Comparison of ENCODE assay signal across 12 cellular contexts in genomic region chr10:97490592-97490991, GRCh38. TPM values are rescaled to one million over a fixed set of nuclear protein-coding genes. Genes with fewer than 3 reads are reported as not detected.
DNase-seq lines count a peak whose midpoint lies in the region; ATAC-seq, FAIRE-seq and TF ChIP-seq lines count a peak whose summit lies in the region.
"Had no signal": no experiment of that assay in that cellular context is flagged by ENCODE, and none has a peak within 500 bp of the region (broad histone marks: within the 10 kb centered on the region; RNA-seq: fewer than 3 reads in every experiment).

No MANE protein-coding gene starts in this region.

- no peak overlapping the region for H2AFZ ChIP-seq in HepG2 (ENCODE audit: low read length)

- H3K27me3 ChIP-seq in heart left ventricle: no peaks in the 10 kb centered on the region
- no peaks in the 10 kb centered on the region for H3K27me3 ChIP-seq in HepG2 (ENCODE audit: control insufficient read depth in 1 of 2, insufficient read depth in 2 of 2, low read length in 2 of 2)
- H3K27me3 ChIP-seq: esophagus squamous epithelium had no signal

- FAIRE-seq in GM19239 (lab: Jason Lieb, UNC) (peak; percentile 76), HepG2 (lab: Jason Lieb, UNC) (no peak)

- ATAC-seq in SK-N-SH treated with all-trans-retinoic acid at 6 μM for 48 hours: peak; percentile 35
- ATAC-seq in heart left ventricle: peak; percentile 87 to 94 (median 90)
- ATAC-seq in HepG2: no peak

- no peaks in the 10 kb centered on the region for H3K9me3 ChIP-seq in heart left ventricle
- H3K9me3 ChIP-seq in HepG2 (ENCODE audit: low read length): no peaks in the 10 kb centered on the region
- H3K9me3 ChIP-seq: Caco-2, esophagus squamous epithelium had no signal

- no peak for TF ChIP-seq RAD21 in HepG2 (CRISPR knock-in tag; IDR thresholded peaks at IDR 0.05)

- peaks cover 0 to 12% (median 5%) of the 10 kb centered on the region in 9 donors for H3K36me3 ChIP-seq in heart left ventricle
- peaks cover 6 to 22% of the 10 kb centered on the region in 2 experiments for H3K36me3 ChIP-seq in HepG2 (replicated peaks in 1 of 2; ENCODE audit: control insufficient read depth in 1 of 2, insufficient read depth in 2 of 2, low read length in 2 of 2)

- no peak for TF ChIP-seq CTCF in heart left ventricle (IDR thresholded peaks at IDR 0.05)
- no peak for TF ChIP-seq CTCF in HepG2 (CRISPR knock-in tag; IDR thresholded peaks at IDR 0.05)

- peaks cover 88% of the 10 kb centered on the region for H3K79me2 ChIP-seq in HepG2 (ENCODE audit: insufficient read depth, low read length)

- H3K27ac ChIP-seq in heart left ventricle (peak overlapping the region; percentile 41 to 85 (median 70)), HepG2 (ENCODE audit: extremely low read length, insufficient read depth, low read length) (no peak overlapping the region)
- H3K27ac ChIP-seq: esophagus squamous epithelium, WERI-Rb-1 had no signal

- H3K4me1 ChIP-seq in heart left ventricle (peaks cover 5 to 77% (median 50%) of the 10 kb centered on the region in 12 donors), HepG2 (ENCODE audit: insufficient read depth, low read length) (peaks cover 31% of the 10 kb centered on the region)

- TF ChIP-seq EP300 in HepG2 (IDR thresholded peaks at IDR 0.05; ENCODE audit: low read depth in 2 of 2, low read length in 2 of 2) (no peak), HepG2 (CRISPR knock-in tag; IDR thresholded peaks at IDR 0.05; ENCODE audit: borderline replicate concordance) (no peak)

- CTCF ChIA-PET in HepG2 (lab: Yijun Ruan, JAX; ENCODE audit: low intra/inter-chr PET ratio, low total read pairs): no interaction called here

- no peak for DNase-seq in GM19239 (ENCODE audit: insufficient read length, low spot score)
- DNase-seq in heart left ventricle: peak in 4 of 5 donors; percentile 36 to 69 (median 60)
- DNase-seq in putamen (ENCODE audit: low spot score): peak; percentile 75
- no peak for DNase-seq in NCI-H748 (lab: John Stamatoyannopoulos, UW; ENCODE audit: unreplicated experiment)
- no peak for DNase-seq in NCI-H146 treated with DMSO at 0.1 percent for 48 hours (lab: John Stamatoyannopoulos, UW; ENCODE audit: unreplicated experiment)
- DNase-seq in NCI-H526 (lab: John Stamatoyannopoulos, UW): no peak
- DNase-seq in HepG2 (ENCODE audit: low spot score): no peak
- DNase-seq: activated naive CD4-positive, alpha-beta T cell treated with anti-CD3 and anti-CD28 coated beads for 36 hours; Caco-2; esophagus squamous epithelium; WERI-Rb-1 had no signal

- in situ Hi-C loops in HepG2 (cut with HindIII; ENCODE audit: extremely low pct_ligation_motif_present, low pct_unique_long_range_greater_than_20kb): no loop called here

- WGBS in heart left ventricle, 4 donors: 40 to 58% (median 47%) methylated on average over 2 of the region's 2 CpGs
- 96% methylated on average over 2 of the region's 2 CpGs for WGBS in HepG2 (ENCODE audit: low lambda C conversion rate)

- no TSS peak for BruUV-seq in HepG2 (replicated peaks; lab: Mats Ljungman, UMichigan)

- H3K9ac ChIP-seq in HepG2 (ENCODE audit: insufficient read depth, low read depth, low read length): no peak overlapping the region

- H3K4me3 ChIP-seq in heart left ventricle: no peak overlapping the region
- H3K4me3 ChIP-seq in HepG2 (replicated peaks in 1 of 3; ENCODE audit: insufficient read depth in 1 of 3, low read depth in 2 of 3, low read length in 3 of 3): no peak overlapping the region
- H3K4me3 ChIP-seq: esophagus squamous epithelium had no signal

- POLR2A ChIA-PET in HepG2 (lab: Yijun Ruan, JAX): no interaction called here

- H4K20me1 ChIP-seq in HepG2 (ENCODE audit: insufficient read depth, low read length): peaks cover 20% of the 10 kb centered on the region

- no peak overlapping the region for H3K4me2 ChIP-seq in HepG2 (ENCODE audit: low read depth, low read length)

- intact Hi-C loops in heart left ventricle (cut with DNase I): loop anchor here in 4 of 10 donors (10.0 kb wide), 3 partner anchors 46 to 64 kb away; partner anchors contain the start of genes EXOSC1 (in 1 of the 4) and ZDHHC16 (in 1 of the 4)
- intact Hi-C loops in HepG2 (cut with micrococcal nuclease; ENCODE audit: unreplicated experiment): no loop called here

- TF ChIP-seq POLR2A in heart left ventricle (IDR thresholded peaks at IDR 0.05): peak in 1 of 2 donors; percentile 39
- TF ChIP-seq POLR2A in HepG2 (IDR thresholded peaks at IDR 0.05; ENCODE audit: insufficient read depth in 1 of 2, low read depth in 2 of 2, low read length in 2 of 2): no peak

RNA-seq across cellular contexts. Expression of gene MMS19, which starts 7.6 kb away (rescaled TPM):
- total RNA-seq in heart left ventricle: 10 to 100 TPM; 30.2 to 63.5 (median 48.1) TPM
- polyA plus RNA-seq in heart left ventricle: 10 to 100 TPM; 43.9 to 52.0 TPM
- 76.4 and 95.9 TPM in 2 replicates for total RNA-seq in HepG2 (2016; rRNA removed; fragmentation: Illumina TruSeq; extraction: Trizol)
- total RNA-seq in HepG2 (2016; cell fraction: cytosol; rRNA removed; fragmentation: Illumina TruSeq; extraction: Trizol; ENCODE audit: low read depth): 27.5 and 31.1 TPM in 2 replicates
- total RNA-seq in HepG2 (2016; cell fraction: insoluble cytoplasmic fraction; rRNA removed; fragmentation: Illumina TruSeq; extraction: Trizol): 79.3 and 88.8 TPM in 2 replicates
- 38.8 and 43.6 TPM in 2 replicates for total RNA-seq in HepG2 (2016; cell fraction: membrane; rRNA removed; fragmentation: Illumina TruSeq; extraction: Trizol)
- total RNA-seq in HepG2 (2016; cell fraction: nucleus; rRNA removed; fragmentation: Illumina TruSeq; extraction: Trizol): 62.7 and 83.1 TPM in 2 replicates
- 106 and 107 TPM in 2 replicates for polyA plus RNA-seq in HepG2 (2011; rRNA removed)
- polyA plus RNA-seq in HepG2 (2011; cell fraction: cytosol; rRNA removed): 89.6 and 111 TPM in 2 replicates
- 266 and 333 TPM in 2 replicates for polyA plus RNA-seq in HepG2 (2011; cell fraction: nucleus; rRNA removed)
- polyA plus RNA-seq in HepG2 (2012): 58.1 and 64.4 TPM in 2 replicates
- 12.2 and 14.0 TPM in 2 replicates for polyA plus RNA-seq in HepG2 (2016; cell fraction: cytosol; fragmentation: Illumina TruSeq; extraction: Trizol; ENCODE audit: low read depth)
- polyA plus RNA-seq in HepG2 (2016; cell fraction: insoluble cytoplasmic fraction; fragmentation: Illumina TruSeq; extraction: Trizol; ENCODE audit: low read depth): 75.8 and 88.6 TPM in 2 replicates
- 26.7 and 29.6 TPM in 2 replicates for polyA plus RNA-seq in HepG2 (2016; cell fraction: membrane; fragmentation: Illumina TruSeq; extraction: Trizol; ENCODE audit: low read depth)
- polyA plus RNA-seq in HepG2 (2016; cell fraction: nucleus; fragmentation: Illumina TruSeq; extraction: Trizol; ENCODE audit: insufficient read depth, low read depth): 128 and 129 TPM in 2 replicates
- polyA minus RNA-seq in HepG2 (2011; rRNA and poly(A)+ RNA removed; ENCODE audit: low replicate concordance): 188 and 392 TPM in 2 replicates
- 76.6 and 90.0 TPM in 2 replicates for polyA minus RNA-seq in HepG2 (2011; cell fraction: cytosol; rRNA and poly(A)+ RNA removed)
- 109 and 123 TPM in 2 replicates for polyA minus RNA-seq in HepG2 (2011; cell fraction: nucleus; rRNA and poly(A)+ RNA removed)

RNA-seq across cellular contexts. Expression of gene UBTD1, which starts 8.1 kb away (rescaled TPM):
- total RNA-seq in heart left ventricle: 10 to 100 TPM; 18.2 to 42.9 (median 27.7) TPM
- 10 to 100 TPM; 49.0 to 49.7 TPM for polyA plus RNA-seq in heart left ventricle
- 5.8 and 7.9 TPM in 2 replicates for total RNA-seq in HepG2 (2016; rRNA removed; fragmentation: Illumina TruSeq; extraction: Trizol)
- 9.2 and 11.9 TPM in 2 replicates for total RNA-seq in HepG2 (2016; cell fraction: cytosol; rRNA removed; fragmentation: Illumina TruSeq; extraction: Trizol; ENCODE audit: low read depth)
- total RNA-seq in HepG2 (2016; cell fraction: insoluble cytoplasmic fraction; rRNA removed; fragmentation: Illumina TruSeq; extraction: Trizol): 6.4 and 7.1 TPM in 2 replicates
- 14.8 and 18.5 TPM in 2 replicates for total RNA-seq in HepG2 (2016; cell fraction: membrane; rRNA removed; fragmentation: Illumina TruSeq; extraction: Trizol)
- total RNA-seq in HepG2 (2016; cell fraction: nucleus; rRNA removed; fragmentation: Illumina TruSeq; extraction: Trizol): 2.4 and 3.1 TPM in 2 replicates
- polyA plus RNA-seq in HepG2 (2011; rRNA removed): 10.0 and 11.4 TPM in 2 replicates
- polyA plus RNA-seq in HepG2 (2011; cell fraction: cytosol; rRNA removed): 9.4 and 14.7 TPM in 2 replicates
- polyA plus RNA-seq in HepG2 (2011; cell fraction: nucleus; rRNA removed): 8.0 and 8.7 TPM in 2 replicates
- 3.0 and 5.7 TPM in 2 replicates for polyA plus RNA-seq in HepG2 (2012)
- polyA plus RNA-seq in HepG2 (2016; cell fraction: cytosol; fragmentation: Illumina TruSeq; extraction: Trizol; ENCODE audit: low read depth): 15.7 and 20.7 TPM in 2 replicates
- polyA plus RNA-seq in HepG2 (2016; cell fraction: insoluble cytoplasmic fraction; fragmentation: Illumina TruSeq; extraction: Trizol; ENCODE audit: low read depth): 7.6 and 9.1 TPM in 2 replicates
- 18.5 and 20.4 TPM in 2 replicates for polyA plus RNA-seq in HepG2 (2016; cell fraction: membrane; fragmentation: Illumina TruSeq; extraction: Trizol; ENCODE audit: low read depth)
- 7.0 and 8.0 TPM in 2 replicates for polyA plus RNA-seq in HepG2 (2016; cell fraction: nucleus; fragmentation: Illumina TruSeq; extraction: Trizol; ENCODE audit: insufficient read depth, low read depth)
- polyA minus RNA-seq in HepG2 (2011; rRNA and poly(A)+ RNA removed; ENCODE audit: low replicate concordance): 3.1 and 12.1 TPM in 2 replicates
- polyA minus RNA-seq in HepG2 (2011; cell fraction: cytosol; rRNA and poly(A)+ RNA removed): 5.4 and 6.2 TPM in 2 replicates
- polyA minus RNA-seq in HepG2 (2011; cell fraction: nucleus; rRNA and poly(A)+ RNA removed): 1.4 and 1.5 TPM in 2 replicates

RNA-seq across cellular contexts. Expression of gene ZDHHC16, which starts 44.6 kb away (rescaled TPM):
- total RNA-seq in heart left ventricle (10 to 100 TPM; 16.2 to 36.8 (median 25.2) TPM), HepG2 (2016; rRNA removed; fragmentation: Illumina TruSeq; extraction: Trizol) (30.2 and 41.8 TPM in 2 replicates)
- polyA plus RNA-seq in heart left ventricle (10 to 100 TPM; 21.3 to 59.5 TPM), HepG2 (2011; rRNA removed) (40.8 and 49.4 TPM in 2 replicates)
- 84.0 and 92.7 TPM in 2 replicates for total RNA-seq in HepG2 (2016; cell fraction: cytosol; rRNA removed; fragmentation: Illumina TruSeq; extraction: Trizol; ENCODE audit: low read depth)
- 25.9 and 43.5 TPM in 2 replicates for total RNA-seq in HepG2 (2016; cell fraction: insoluble cytoplasmic fraction; rRNA removed; fragmentation: Illumina TruSeq; extraction: Trizol)
- 104 and 115 TPM in 2 replicates for total RNA-seq in HepG2 (2016; cell fraction: membrane; rRNA removed; fragmentation: Illumina TruSeq; extraction: Trizol)
- 30.7 and 33.0 TPM in 2 replicates for total RNA-seq in HepG2 (2016; cell fraction: nucleus; rRNA removed; fragmentation: Illumina TruSeq; extraction: Trizol)
- 50.8 and 52.5 TPM in 2 replicates for polyA plus RNA-seq in HepG2 (2011; cell fraction: cytosol; rRNA removed)
- polyA plus RNA-seq in HepG2 (2011; cell fraction: nucleus; rRNA removed): 59.0 and 60.8 TPM in 2 replicates
- polyA plus RNA-seq in HepG2 (2012): 15.7 and 18.2 TPM in 2 replicates
- 102 and 121 TPM in 2 replicates for polyA plus RNA-seq in HepG2 (2016; cell fraction: cytosol; fragmentation: Illumina TruSeq; extraction: Trizol; ENCODE audit: low read depth)
- 34.1 and 41.4 TPM in 2 replicates for polyA plus RNA-seq in HepG2 (2016; cell fraction: insoluble cytoplasmic fraction; fragmentation: Illumina TruSeq; extraction: Trizol; ENCODE audit: low read depth)
- 122 and 132 TPM in 2 replicates for polyA plus RNA-seq in HepG2 (2016; cell fraction: membrane; fragmentation: Illumina TruSeq; extraction: Trizol; ENCODE audit: low read depth)
- 55.7 and 56.8 TPM in 2 replicates for polyA plus RNA-seq in HepG2 (2016; cell fraction: nucleus; fragmentation: Illumina TruSeq; extraction: Trizol; ENCODE audit: insufficient read depth, low read depth)
- 142 and 286 TPM in 2 replicates for polyA minus RNA-seq in HepG2 (2011; rRNA and poly(A)+ RNA removed; ENCODE audit: low replicate concordance)
- polyA minus RNA-seq in HepG2 (2011; cell fraction: cytosol; rRNA and poly(A)+ RNA removed): 20.4 TPM in 2 replicates
- 33.9 and 35.7 TPM in 2 replicates for polyA minus RNA-seq in HepG2 (2011; cell fraction: nucleus; rRNA and poly(A)+ RNA removed)

RNA-seq across cellular contexts. Expression of gene EXOSC1, which starts 44.8 kb away (rescaled TPM):
- total RNA-seq in heart left ventricle (10 to 100 TPM; 14.8 to 24.6 (median 16.9) TPM), HepG2 (2016; rRNA removed; fragmentation: Illumina TruSeq; extraction: Trizol) (39.9 and 47.6 TPM in 2 replicates)
- polyA plus RNA-seq in heart left ventricle (10 to 100 TPM; 26.0 to 34.5 TPM), HepG2 (2011; rRNA removed) (36.3 and 38.0 TPM in 2 replicates)
- total RNA-seq in HepG2 (2016; cell fraction: cytosol; rRNA removed; fragmentation: Illumina TruSeq; extraction: Trizol; ENCODE audit: low read depth): 23.7 and 27.6 TPM in 2 replicates
- 37.7 and 48.0 TPM in 2 replicates for total RNA-seq in HepG2 (2016; cell fraction: insoluble cytoplasmic fraction; rRNA removed; fragmentation: Illumina TruSeq; extraction: Trizol)
- total RNA-seq in HepG2 (2016; cell fraction: membrane; rRNA removed; fragmentation: Illumina TruSeq; extraction: Trizol): 24.0 and 25.8 TPM in 2 replicates
- total RNA-seq in HepG2 (2016; cell fraction: nucleus; rRNA removed; fragmentation: Illumina TruSeq; extraction: Trizol): 16.9 and 23.2 TPM in 2 replicates
- polyA plus RNA-seq in HepG2 (2011; cell fraction: cytosol; rRNA removed): 37.5 and 37.9 TPM in 2 replicates
- polyA plus RNA-seq in HepG2 (2011; cell fraction: nucleus; rRNA removed): 14.0 and 17.7 TPM in 2 replicates
- polyA plus RNA-seq in HepG2 (2012): 31.8 and 32.0 TPM in 2 replicates
- polyA plus RNA-seq in HepG2 (2016; cell fraction: cytosol; fragmentation: Illumina TruSeq; extraction: Trizol; ENCODE audit: low read depth): 21.2 and 21.7 TPM in 2 replicates
- polyA plus RNA-seq in HepG2 (2016; cell fraction: insoluble cytoplasmic fraction; fragmentation: Illumina TruSeq; extraction: Trizol; ENCODE audit: low read depth): 59.8 and 61.6 TPM in 2 replicates
- polyA plus RNA-seq in HepG2 (2016; cell fraction: membrane; fragmentation: Illumina TruSeq; extraction: Trizol; ENCODE audit: low read depth): 21.5 and 23.2 TPM in 2 replicates
- polyA plus RNA-seq in HepG2 (2016; cell fraction: nucleus; fragmentation: Illumina TruSeq; extraction: Trizol; ENCODE audit: insufficient read depth, low read depth): 37.6 TPM in 2 replicates
- 34.4 and 67.4 TPM in 2 replicates for polyA minus RNA-seq in HepG2 (2011; rRNA and poly(A)+ RNA removed; ENCODE audit: low replicate concordance)
- 7.6 and 7.7 TPM in 2 replicates for polyA minus RNA-seq in HepG2 (2011; cell fraction: cytosol; rRNA and poly(A)+ RNA removed)
- 10.6 and 14.4 TPM in 2 replicates for polyA minus RNA-seq in HepG2 (2011; cell fraction: nucleus; rRNA and poly(A)+ RNA removed)

Comparison
In these comparisons a context has a peak if more than half of its experiments do, and no peak if none do; other contexts are left out.
1. DNase-seq: peak in heart left ventricle (4 of 5) and putamen (single experiment); none in GM19239 (single experiment), NCI-H748 (single experiment), NCI-H146 treated with DMSO at 0.1 percent for 48 hours (single experiment), NCI-H526 (0 of 2) and HepG2 (single experiment).